In genomic region chr11:46345131-46345597, GRCh38 we compare ENCODE assay signal across 8 cellular contexts. TPM values are rescaled to one million over a fixed set of nuclear protein-coding genes. Genes with fewer than 3 reads are reported as not detected.
DNase-seq lines count a peak whose midpoint lies in the region; ATAC-seq, FAIRE-seq and TF ChIP-seq lines count a peak whose summit lies in the region.

No MANE protein-coding gene starts in this region.

- peaks cover 0 to 16% (median 0%) of the 10 kb centered on the region in 3 donors for H3K36me3 Mint-ChIP-seq in CD8-positive, alpha-beta memory T cell
- H3K36me3 Mint-ChIP-seq in activated naive CD8-positive, alpha-beta T cell treated with anti-CD3 and anti-CD28 coated beads, Interleukin-2, amount 10 ng/mL, durations not matched to agents 7 days and 5 days, result peaks cover 5% of the 10 kb centered on the region

- H3K9me3 ChIP-seq in CD8-positive, alpha-beta memory T cell (ENCODE audit: low read length), result no peaks in the 10 kb centered on the region
- no peaks in the 10 kb centered on the region for H3K9me3 ChIP-seq in liver (ENCODE audit: control insufficient read depth in 4 of 4, low read length in 3 of 4)
- no peaks in the 10 kb centered on the region for H3K9me3 ChIP-seq in upper lobe of left lung

- no peak for DNase-seq in CD8-positive, alpha-beta memory T cell
- peak; percentile 46 for DNase-seq in KG1 (lab: John Stamatoyannopoulos, UW)
- peak; percentile 55 for DNase-seq in activated naive CD8-positive, alpha-beta T cell treated with anti-CD3 and anti-CD28 coated beads, Interleukin-2, amount 10 ng/mL, durations not matched to agents 7 days and 5 days
- peak; percentile 75 to 86 for DNase-seq in upper lobe of left lung
- no peak for DNase-seq in H54 (ENCODE audit: insufficient read length, low spot score)

- peak in 1 of 4 donors; percentile 57 for TF ChIP-seq POLR2A in upper lobe of left lung (IDR thresholded peaks at IDR 0.05)
- TF ChIP-seq POLR2A in H54 (IDR thresholded peaks at IDR 0.05; ENCODE audit: low read depth, low read length), result no peak

- FAIRE-seq in H54 (lab: Jason Lieb, UNC), result no peak

- peaks cover 0 to 3% of the 10 kb centered on the region in 2 donors for H3K27me3 Mint-ChIP-seq in CD8-positive, alpha-beta memory T cell
- H3K27me3 Mint-ChIP-seq in activated naive CD8-positive, alpha-beta T cell treated with anti-CD3 and anti-CD28 coated beads, Interleukin-2, amount 10 ng/mL, durations not matched to agents 7 days and 5 days, result no peaks in the 10 kb centered on the region

- 58% methylated on average over 20 of the region's 20 CpGs for WGBS in liver
- 27 to 40% methylated on average over 13 to 17 of the region's 20 CpGs for WGBS in upper lobe of left lung, 2 donors

- H3K4me1 Mint-ChIP-seq in CD8-positive, alpha-beta memory T cell, result peaks cover 52 to 66% (median 61%) of the 10 kb centered on the region in 3 donors
- peaks cover 58% of the 10 kb centered on the region for H3K4me1 Mint-ChIP-seq in activated naive CD8-positive, alpha-beta T cell treated with anti-CD3 and anti-CD28 coated beads, Interleukin-2, amount 10 ng/mL, durations not matched to agents 7 days and 5 days

- peak overlapping the region in 6 of 7 donors; percentile 70 to 96 (median 80) for H3K4me3 Mint-ChIP-seq in CD8-positive, alpha-beta memory T cell
- H3K4me3 Mint-ChIP-seq in activated naive CD8-positive, alpha-beta T cell treated with anti-CD3 and anti-CD28 coated beads, Interleukin-2, amount 10 ng/mL, durations not matched to agents 7 days and 5 days, result peak overlapping the region; percentile 83

- H3K4me1 ChIP-seq in CD8-positive, alpha-beta memory T cell (ENCODE audit: insufficient read depth, low read length), result peaks cover 71% of the 10 kb centered on the region
- H3K4me1 ChIP-seq in liver (ENCODE audit: control insufficient read depth in 4 of 4, insufficient read depth in 4 of 4, low read length in 3 of 4) (peaks cover 0 to 25% (median 20%) of the 10 kb centered on the region in 4 donors), upper lobe of left lung (peaks cover 47 to 86% (median 69%) of the 10 kb centered on the region in 4 donors)

- no peak for TF ChIP-seq CTCF in liver (IDR thresholded peaks at IDR 0.05; ENCODE audit: low read depth, low read length, missing input control)
- TF ChIP-seq CTCF in upper lobe of left lung (IDR thresholded peaks at IDR 0.05), result no peak

- H3K4me3 ChIP-seq in CD8-positive, alpha-beta memory T cell (ENCODE audit: low read length), result peak overlapping the region; percentile 76
- H3K4me3 ChIP-seq in liver (ENCODE audit: low read depth in 1 of 3, low read length in 3 of 3), result peak overlapping the region in 2 of 3 donors; percentile 7 to 28
- peak overlapping the region; percentile 26 to 84 (median 58) for H3K4me3 ChIP-seq in upper lobe of left lung

- CTCF ChIA-PET in CD8-positive, alpha-beta memory T cell (lab: Charles Lee), result interaction anchor here (0.8 to 18.1 kb wide), 5 partner anchors 8 to 346 kb away, joined by 3 to 358 read pairs (median 8); no protein-coding TSS in a partner anchor

- ATAC-seq in activated naive CD8-positive, alpha-beta T cell treated with anti-CD3 and anti-CD28 coated beads, Interleukin-2, amount 10 ng/mL, durations not matched to agents 7 days and 5 days (ENCODE audit: low read depth), result peak; percentile 13
- peak; percentile 41 to 42 for ATAC-seq in upper lobe of left lung (ENCODE audit: low FRiP score in 2 of 2)
- ATAC-seq in HG03457 (IDR thresholded peaks at IDR 0.05; ENCODE audit: unreplicated experiment), result no peak
- ATAC-seq in HG02678 (IDR thresholded peaks at IDR 0.05; ENCODE audit: unreplicated experiment), result no peak

- POLR2A ChIA-PET in CD8-positive, alpha-beta memory T cell (lab: Charles Lee), result interaction anchor here (5.6 kb wide), 1 partner anchor 14 kb away, joined by 32 read pairs; no protein-coding TSS in a partner anchor
- POLR2A ChIA-PET in activated naive CD8-positive, alpha-beta T cell treated with anti-CD3 and anti-CD28 coated beads, Interleukin-2, amount 10 ng/mL, durations not matched to agents 7 days and 5 days (lab: Charles Lee), result interaction anchor here (0.6 to 2.4 kb wide), 8 partner anchors 9 to 411 kb away, joined by 3 to 12 read pairs (median 5); no protein-coding TSS in a partner anchor

- H3K36me3 ChIP-seq in CD8-positive, alpha-beta memory T cell (ENCODE audit: insufficient read depth, low read length), result no peaks in the 10 kb centered on the region
- H3K36me3 ChIP-seq in liver (ENCODE audit: control insufficient read depth in 4 of 4, insufficient read depth in 3 of 4, low read depth in 1 of 4, low read length in 3 of 4) (no peaks in the 10 kb centered on the region), upper lobe of left lung (no peaks in the 10 kb centered on the region)

- peak overlapping the region; percentile 20 for H3K27ac ChIP-seq in CD8-positive, alpha-beta memory T cell (ENCODE audit: low read depth, low read length)
- H3K27ac ChIP-seq in liver (ENCODE audit: low read depth in 1 of 2, low read length in 2 of 2), result peak overlapping the region; percentile 39 to 68
- peak overlapping the region; percentile 70 to 90 (median 85) for H3K27ac ChIP-seq in upper lobe of left lung

- no peak for TF ChIP-seq EP300 in upper lobe of left lung (IDR thresholded peaks at IDR 0.05)

- H3K27ac Mint-ChIP-seq in CD8-positive, alpha-beta memory T cell, result peak overlapping the region in 4 of 8 donors; percentile 32 to 85 (median 64)
- peak overlapping the region; percentile 88 for H3K27ac Mint-ChIP-seq in activated naive CD8-positive, alpha-beta T cell treated with anti-CD3 and anti-CD28 coated beads, Interleukin-2, amount 10 ng/mL, durations not matched to agents 7 days and 5 days

- H3K9ac ChIP-seq in liver (ENCODE audit: low read depth in 1 of 2, low read length in 2 of 2), result peak overlapping the region in 1 of 2 donors; percentile 32

- TF ChIP-seq RAD21 in liver (IDR thresholded peaks at IDR 0.05), result no peak

- no peaks in the 10 kb centered on the region for H3K27me3 ChIP-seq in CD8-positive, alpha-beta memory T cell (ENCODE audit: insufficient read depth, low read length, poor library complexity, severe bottlenecking)
- H3K27me3 ChIP-seq in liver (ENCODE audit: control insufficient read depth in 4 of 4, insufficient read depth in 4 of 4, low read length in 3 of 4) (no peaks in the 10 kb centered on the region), upper lobe of left lung (no peaks in the 10 kb centered on the region)

- H3K9me3 Mint-ChIP-seq in CD8-positive, alpha-beta memory T cell, result no peaks in the 10 kb centered on the region
- H3K9me3 Mint-ChIP-seq in activated naive CD8-positive, alpha-beta T cell treated with anti-CD3 and anti-CD28 coated beads, Interleukin-2, amount 10 ng/mL, durations not matched to agents 7 days and 5 days, result no peaks in the 10 kb centered on the region

TF ChIP-seq in liver, 16 proteins besides CTCF, POLR2A, EP300 and RAD21:
- TF ChIP-seq EGR1 (IDR thresholded peaks at IDR 0.05; ENCODE audit: low read depth in 2 of 2) (no peak), ATF3 (IDR thresholded peaks at IDR 0.05) (no peak), YY1 (IDR thresholded peaks at IDR 0.05) (peak; percentile 35), NR2F2 (IDR thresholded peaks at IDR 0.05) (peak; percentile 34), SP1 (IDR thresholded peaks at IDR 0.05) (no peak), FOXA1 (IDR thresholded peaks at IDR 0.05) (no peak)

RNA-seq across cellular contexts. Expression of gene DGKZ, which starts 2.1 kb away (rescaled TPM):
- total RNA-seq in CD8-positive, alpha-beta memory T cell, result 10 to 100 TPM; 85.8 to 87.2 TPM
- polyA plus RNA-seq in CD8-positive, alpha-beta memory T cell, result 87.4 TPM
- total RNA-seq in activated naive CD8-positive, alpha-beta T cell treated with anti-CD3 and anti-CD28 coated beads, Interleukin-2, amount 10 ng/mL, durations not matched to agents 7 days and 5 days, result 100 to 1,000 TPM; 160 to 163 TPM
- total RNA-seq in liver (10 to 100 TPM; 15.5 to 24.3 TPM), upper lobe of left lung (100 to 1,000 TPM in 2 of 6 donors, 10 to 100 TPM in 4; 55.1 to 145 (median 65.5) TPM)
- polyA plus RNA-seq in liver, result 10 to 100 TPM in 1 of 2 donors, 1 to 10 TPM in 1; 4.6 to 13.3 TPM

RNA-seq across cellular contexts. Expression of gene MDK, which starts 36.3 kb away (rescaled TPM):
- total RNA-seq in CD8-positive, alpha-beta memory T cell, result 1 to 10 TPM; 1.1 to 1.2 TPM
- 0.97 TPM for polyA plus RNA-seq in CD8-positive, alpha-beta memory T cell
- total RNA-seq in activated naive CD8-positive, alpha-beta T cell treated with anti-CD3 and anti-CD28 coated beads, Interleukin-2, amount 10 ng/mL, durations not matched to agents 7 days and 5 days, result 1 to 10 TPM; 6.9 to 7.4 TPM
- total RNA-seq in liver (10 to 100 TPM in 1 of 2 donors, 1 to 10 TPM in 1; 2.3 to 41.8 TPM), upper lobe of left lung (10 to 100 TPM in 5 of 6 donors, not detected in 1; 14.3 to 44.8 (median 34.1) TPM)
- polyA plus RNA-seq in liver, result 10 to 100 TPM in 1 of 2 donors, 1 to 10 TPM in 1; 9.3 to 17.8 TPM

RNA-seq across cellular contexts. Expression of gene CHRM4, which starts 46.4 kb away (rescaled TPM):
- not detected for total RNA-seq in CD8-positive, alpha-beta memory T cell
- 0.63 TPM for polyA plus RNA-seq in CD8-positive, alpha-beta memory T cell
- total RNA-seq in activated naive CD8-positive, alpha-beta T cell treated with anti-CD3 and anti-CD28 coated beads, Interleukin-2, amount 10 ng/mL, durations not matched to agents 7 days and 5 days, result under 1 TPM; 0.19 to 0.40 TPM
- under 1 TPM; 0.08 to 0.09 TPM for total RNA-seq in liver
- polyA plus RNA-seq in liver, result not detected
- total RNA-seq in upper lobe of left lung, result 1 to 10 TPM in 1 of 6 donors, under 1 TPM in 3, not detected in 2; 0.34 to 1.4 (median 0.53) TPM

Comparison
In these comparisons a context has a peak if more than half of its experiments do, and no peak if none do; other contexts are left out.
1. DNase-seq: peak in KG1 (single experiment), activated naive CD8-positive, alpha-beta T cell treated with anti-CD3 and anti-CD28 coated beads, Interleukin-2, amount 10 ng/mL, durations not matched to agents 7 days and 5 days (single experiment) and upper lobe of left lung (2 of 2); none in CD8-positive, alpha-beta memory T cell (0 of 5) and H54 (single experiment).
2. H3K27ac ChIP-seq: peak in every context shown above with its lines; median percentile 85 in upper lobe of left lung; 54 in liver; 20 in CD8-positive, alpha-beta memory T cell.
3. H3K4me3 ChIP-seq: peak in every context shown above with its lines; median percentile 76 in CD8-positive, alpha-beta memory T cell; 58 in upper lobe of left lung; 18 in liver.
4. ATAC-seq: peak in activated naive CD8-positive, alpha-beta T cell treated with anti-CD3 and anti-CD28 coated beads, Interleukin-2, amount 10 ng/mL, durations not matched to agents 7 days and 5 days (single experiment) and upper lobe of left lung (2 of 2); none in HG03457 (single experiment) and HG02678 (single experiment).